ENCODE assay signal across 12 cellular contexts in genomic region chr15:89783111-89783860, GRCh38. TPM values are rescaled to one million over a fixed set of nuclear protein-coding genes. Genes with fewer than 3 reads are reported as not detected.
DNase-seq lines count a peak whose midpoint lies in the region; ATAC-seq, FAIRE-seq and TF ChIP-seq lines count a peak whose summit lies in the region.
"Had no signal": no experiment of that assay in that cellular context is flagged by ENCODE, and none has a peak within 500 bp of the region (broad histone marks: within the 10 kb centered on the region; RNA-seq: fewer than 3 reads in every experiment).

No MANE protein-coding gene starts in this region.

- DNase-seq in astrocyte (ENCODE audit: low read depth) (peak; percentile 68), substantia nigra (lab: John Stamatoyannopoulos, UW) (no peak), NCI-H2029 treated with DMSO at 0.1 percent for 48 hours (lab: John Stamatoyannopoulos, UW) (no peak), cerebellar nuclear complex (lab: John Stamatoyannopoulos, UW) (no peak)
- DNase-seq: activated CD8-positive, alpha-beta memory T cell treated with anti-CD3 and anti-CD28 coated beads, Interleukin-2, amount 50 U/mL, for 48 hours; NCI-H345 had no signal

- POLR2A ChIA-PET in HEK293 (lab: Yijun Ruan, JAX) = interaction anchor here (0.6 to 0.7 kb wide), 2 partner anchors 14 to 196 kb away, joined by 3 read pairs; no protein-coding TSS in a partner anchor

- TF ChIP-seq CTCF in HEK293 (tag by site-specific recombination; IDR thresholded peaks at IDR 0.05) (no peak), astrocyte (IDR thresholded peaks at IDR 0.05; ENCODE audit: insufficient read depth, low read depth, low read length) (no peak)

- FAIRE-seq in astrocyte (lab: Jason Lieb, UNC) = no peak
- FAIRE-seq: GM12878 had no signal

- H3K79me2 ChIP-seq in ACC112 (ENCODE audit: control insufficient read depth, insufficient read depth, low read length, unreplicated experiment) (no peaks in the 10 kb centered on the region), astrocyte (ENCODE audit: insufficient read depth, low read length) (no peaks in the 10 kb centered on the region)

- no peak overlapping the region for H3K9ac ChIP-seq in astrocyte (ENCODE audit: low read length)
- no peak overlapping the region for H3K9ac ChIP-seq in iPS-20b (ENCODE audit: low read depth, low read length)

- H3K27ac ChIP-seq in ACC112 (ENCODE audit: low read depth, low read length) (peak overlapping the region; percentile 50), HEK293 (ENCODE audit: extremely low read depth, low read depth, low read length) (no peak overlapping the region), astrocyte (ENCODE audit: low read depth, low read length) (no peak overlapping the region), iPS-20b (ENCODE audit: low read length) (no peak overlapping the region), substantia nigra (ENCODE audit: low read depth, low read length, poor library complexity, severe bottlenecking) (no peak overlapping the region)

- H3K4me3 Mint-ChIP-seq in astrocyte (ENCODE audit: unreplicated experiment) = no peak overlapping the region

- no peak overlapping the region for H3K27ac Mint-ChIP-seq in astrocyte (ENCODE audit: unreplicated experiment)

- peaks cover 19% of the 10 kb centered on the region for H3K36me3 ChIP-seq in ACC112 (ENCODE audit: insufficient read depth, low read length)
- H3K36me3 ChIP-seq in HEK293 (ENCODE audit: control insufficient read depth in 2 of 2, insufficient read depth in 1 of 2, low read length in 2 of 2) = no peaks in the 10 kb centered on the region
- H3K36me3 ChIP-seq in astrocyte (ENCODE audit: insufficient read depth, low read length) = peaks cover 8% of the 10 kb centered on the region
- H3K36me3 ChIP-seq in iPS-20b (ENCODE audit: insufficient read depth, low read depth, low read length) = no peaks in the 10 kb centered on the region

- H3K27me3 Mint-ChIP-seq in astrocyte (ENCODE audit: low read depth, unreplicated experiment) = peaks cover 3% of the 10 kb centered on the region

- H2AFZ ChIP-seq in ACC112 (ENCODE audit: low read length, unreplicated experiment) (no peak overlapping the region), astrocyte (ENCODE audit: low read depth, low read length) (no peak overlapping the region)

- H3K36me3 Mint-ChIP-seq in astrocyte (ENCODE audit: low read depth, unreplicated experiment) = no peaks in the 10 kb centered on the region

- no peak overlapping the region for H3K4me3 ChIP-seq in ACC112 (ENCODE audit: low read depth, low read length)
- no peak overlapping the region for H3K4me3 ChIP-seq in HEK293 (ENCODE audit: low read depth, low read length)
- H3K4me3 ChIP-seq in astrocyte (ENCODE audit: insufficient read depth, low read depth, low read length) = no peak overlapping the region
- 0 out of 2 replicates have a peak overlapping the region, but pooled peaks have one; percentile 17 for H3K4me3 ChIP-seq in iPS-20b (ENCODE audit: low read length)
- H3K4me3 ChIP-seq: GM12878 had no signal

- peaks cover 10% of the 10 kb centered on the region for H3K4me1 Mint-ChIP-seq in astrocyte (ENCODE audit: low read depth, unreplicated experiment)

- ATAC-seq in HG03025 (IDR thresholded peaks at IDR 0.05; ENCODE audit: low FRiP score, unreplicated experiment) = no peak

- H3K4me2 ChIP-seq in astrocyte (ENCODE audit: low read length) = no peak overlapping the region

- CTCF ChIA-PET in HEK293 (lab: Yijun Ruan, JAX) = interaction anchor here (1.0 to 1.5 kb wide), 3 partner anchors 20 to 91 kb away, joined by 3 to 8 read pairs (median 7); no protein-coding TSS in a partner anchor

- no peaks in the 10 kb centered on the region for H4K20me1 ChIP-seq in astrocyte (ENCODE audit: insufficient read depth, low read length)

- peaks cover 23% of the 10 kb centered on the region for H3K4me1 ChIP-seq in ACC112 (ENCODE audit: control insufficient read depth, insufficient read depth, low read length, unreplicated experiment)
- no peaks in the 10 kb centered on the region for H3K4me1 ChIP-seq in HEK293 (ENCODE audit: control insufficient read depth, insufficient read depth, low read length)
- peaks cover 18% of the 10 kb centered on the region for H3K4me1 ChIP-seq in astrocyte (ENCODE audit: insufficient read depth, low read length)
- peaks cover 14% of the 10 kb centered on the region for H3K4me1 ChIP-seq in iPS-20b (ENCODE audit: insufficient read depth, low read length)

- H3K27me3 ChIP-seq in ACC112 (ENCODE audit: insufficient read depth, low read length) (no peaks in the 10 kb centered on the region), astrocyte (ENCODE audit: insufficient read depth, low read length) (no peaks in the 10 kb centered on the region), iPS-20b (ENCODE audit: insufficient read depth, low read length) (peaks cover 23% of the 10 kb centered on the region)

- H3K9me3 ChIP-seq in HEK293 (ENCODE audit: control insufficient read depth, insufficient read depth, low read depth, low read length) (no peaks in the 10 kb centered on the region; the same call in 1 of the 2 replicates), astrocyte (ENCODE audit: insufficient read depth, low read depth, low read length) (no peaks in the 10 kb centered on the region), iPS-20b (ENCODE audit: insufficient read depth, low read depth, low read length) (no peaks in the 10 kb centered on the region)

- H3K9me3 Mint-ChIP-seq in astrocyte (ENCODE audit: unreplicated experiment) = peaks cover 12% of the 10 kb centered on the region

TF ChIP-seq in HEK293, 187 proteins besides CTCF, POLR2A, EP300 and RAD21:
- TF ChIP-seq TCF7L2 (IDR thresholded peaks at IDR 0.05; ENCODE audit: borderline replicate concordance, low read depth, low read length) (peak; percentile 35; the same call in 1 of the 2 replicates), GLIS2 (tag by site-specific recombination; IDR thresholded peaks at IDR 0.05) (no peak), ZNF501 (tag by site-specific recombination; IDR thresholded peaks at IDR 0.05) (no peak)

RNA-seq across cellular contexts. Expression of gene MESP2, which starts 7.2 kb away (rescaled TPM):
- total RNA-seq in astrocyte = not detected in 2 replicates
- total RNA-seq: GM12878; T-helper 1 cell treated with Interleukin-12 subunit alpha and Interleukin-12 subunit beta and Interleukin-4 antibody, amounts not matched to agents 30 ng/mL and 1 ng/mL, for 36 hours had no signal

RNA-seq across cellular contexts. Expression of gene ANPEP, which starts 31.4 kb away (rescaled TPM):
- 0.22 and 0.25 TPM in 2 replicates for total RNA-seq in astrocyte

RNA-seq across cellular contexts. Expression of gene MESP1, which starts 32.2 kb away (rescaled TPM):
- total RNA-seq in astrocyte = not detected in 2 replicates
